1 cellular context compared by ENCODE assay signal in the genomic region with DNA sequence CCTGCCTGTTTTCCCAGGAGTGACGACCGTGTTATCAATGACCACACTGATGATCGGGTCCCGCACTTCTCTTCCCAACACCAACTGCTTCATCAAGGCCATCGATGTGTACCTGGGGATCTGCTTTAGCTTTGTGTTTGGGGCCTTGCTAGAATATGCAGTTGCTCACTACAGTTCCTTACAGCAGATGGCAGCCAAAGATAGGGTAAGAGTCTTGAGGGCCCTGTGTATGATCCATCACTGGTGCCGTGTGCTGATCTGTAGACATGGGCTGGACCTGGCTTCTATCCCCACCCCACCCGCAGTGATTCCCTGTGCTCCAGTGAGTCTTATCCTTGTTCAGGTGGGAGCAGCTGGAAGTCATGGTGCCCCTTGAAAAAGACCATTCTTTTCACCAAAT.
TF ChIP-seq lines count a peak whose summit lies in the region.

No MANE protein-coding gene starts in this region.

TF ChIP-seq in endothelial cell of umbilical vein, 7 proteins besides CTCF, POLR2A, EP300 and RAD21:
- TF ChIP-seq, protein P1, sequence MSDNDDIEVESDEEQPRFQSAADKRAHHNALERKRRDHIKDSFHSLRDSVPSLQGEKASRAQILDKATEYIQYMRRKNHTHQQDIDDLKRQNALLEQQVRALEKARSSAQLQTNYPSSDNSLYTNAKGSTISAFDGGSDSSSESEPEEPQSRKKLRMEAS (IDR thresholded peaks at IDR 0.05; ENCODE audit: insufficient read depth, insufficient read length), result no peak
TF ChIP-seq in endothelial cell of umbilical vein: peak in this region for 0.
